In the genomic region with DNA sequence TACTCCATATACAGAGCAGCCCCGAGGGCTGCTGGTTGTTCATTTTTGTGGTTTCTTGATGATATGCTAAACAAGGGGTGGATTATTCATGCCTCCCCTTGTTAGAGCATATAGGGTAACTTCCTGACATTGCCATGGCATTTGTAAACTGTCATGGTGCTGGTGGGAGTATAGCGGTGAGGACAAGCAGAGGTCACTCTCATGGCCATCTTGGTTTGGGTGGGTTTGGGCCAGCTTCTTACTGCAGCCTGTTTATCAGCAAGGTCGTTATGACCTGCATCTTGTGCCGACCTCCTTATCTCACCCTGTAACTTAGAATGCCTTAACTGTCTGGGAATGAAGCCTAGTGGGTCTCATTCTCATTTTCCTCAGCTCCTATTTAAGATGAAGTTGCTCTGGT, we compare ENCODE assay signal across 29 cellular contexts. TPM values are rescaled to one million over a fixed set of nuclear protein-coding genes. Genes with fewer than 3 reads are reported as not detected.
DNase-seq lines count a peak whose midpoint lies in the region; ATAC-seq, FAIRE-seq and TF ChIP-seq lines count a peak whose summit lies in the region.
"Had no signal": no experiment of that assay in that cellular context is flagged by ENCODE, and none has a peak within 500 bp of the region (broad histone marks: within the 10 kb centered on the region; RNA-seq: fewer than 3 reads in every experiment).

No MANE protein-coding gene starts in this region.

- H3K4me1 ChIP-seq in heart right ventricle (peaks cover 0 to 56% (median 24%) of the 10 kb centered on the region in 9 donors), SJCRH30 (peaks cover 33% of the 10 kb centered on the region), pancreas (no peaks in the 10 kb centered on the region)
- H3K4me1 ChIP-seq: lower lobe of right lung had no signal

- peaks cover 5% of the 10 kb centered on the region for H3K4me1 Mint-ChIP-seq in type B pancreatic cell (ENCODE audit: unreplicated experiment)
- H3K4me1 Mint-ChIP-seq: central memory CD8-positive, alpha-beta T cell; T-cell had no signal

- H3K36me3 ChIP-seq in heart right ventricle: no peaks in the 10 kb centered on the region
- no peaks in the 10 kb centered on the region for H3K36me3 ChIP-seq in SJCRH30
- no peaks in the 10 kb centered on the region for H3K36me3 ChIP-seq in pancreas
- H3K36me3 ChIP-seq: lower lobe of right lung, neutrophil, spleen, tibial nerve had no signal

- intact Hi-C loops in heart right ventricle (cut with DNase I) (loop anchor here in 2 of 10 donors (5.0 to 10.0 kb wide), 2 partner anchors 67 to 114 kb away; no protein-coding TSS in a partner anchor), Right ventricle myocardium inferior (cut with DNase I) (no loop called here), pancreas (cut with DNase I) (no loop called here)

- H3K27me3 Mint-ChIP-seq in type B pancreatic cell: no peaks in the 10 kb centered on the region
- H3K27me3 Mint-ChIP-seq: central memory CD8-positive, alpha-beta T cell; T-cell had no signal

- DNase-seq in heart right ventricle (no peak), Right ventricle myocardium inferior (ENCODE audit: missing footprints) (no peak), SJCRH30 (peak; percentile 19 to 26), foreskin melanocyte (peak; percentile 51), type B pancreatic cell (ENCODE audit: extremely low spot score, unreplicated experiment) (no peak), KG1 (lab: John Stamatoyannopoulos, UW) (no peak), pancreas (no peak)
- DNase-seq: activated CD4-positive, alpha-beta T cell treated with anti-CD3 and anti-CD28 coated beads for 4 hours; activated naive CD4-positive, alpha-beta T cell treated with anti-CD3 and anti-CD28 coated beads for 36 hours; activated T-cell treated with anti-CD3 and anti-CD28 coated beads, Interleukin-2, amount 50 U/mL, for 72 hours; DMS79; kidney; lower lobe of right lung; NCI-H146; NCI-H748 treated with DMSO at 0.1 percent for 48 hours; SHP77 treated with DMSO at 0.1 percent for 48 hours; spleen; stimulated activated CD4-positive, alpha-beta T cell treated with anti-CD3 and anti-CD28 coated beads, Interleukin-4, amount 100 ng/mL, for 1 hour; stimulated activated naive CD8-positive, alpha-beta T cell treated with anti-CD3 and anti-CD28 coated beads, Interleukin-15, Interleukin-2, amounts not matched to agents 100 U/mL and 50 U/mL, for 24 hours; T-cell had no signal

- no peaks in the 10 kb centered on the region for H3K9me3 Mint-ChIP-seq in type B pancreatic cell
- H3K9me3 Mint-ChIP-seq: activated naive CD4-positive, alpha-beta T cell treated with anti-CD3 and anti-CD28 coated beads for 36 hours had no signal

- H3K9me3 ChIP-seq in heart right ventricle: no peaks in the 10 kb centered on the region
- no peaks in the 10 kb centered on the region; the same call in 1 of the 2 replicates for H3K9me3 ChIP-seq in SJCRH30 (replicated peaks)
- H3K9me3 ChIP-seq in pancreas: no peaks in the 10 kb centered on the region
- H3K9me3 ChIP-seq: lower lobe of right lung, neutrophil, tibial nerve had no signal

- H3K27ac ChIP-seq in heart right ventricle (peak overlapping the region in 6 of 10 donors; percentile 17 to 66 (median 50)), SJCRH30 (peak overlapping the region; percentile 54), pancreas (no peak overlapping the region)
- H3K27ac ChIP-seq: lower lobe of right lung, neutrophil, spleen, tibial nerve had no signal

- H3K27me3 ChIP-seq in heart right ventricle (no peaks in the 10 kb centered on the region), SJCRH30 (no peaks in the 10 kb centered on the region), pancreas (no peaks in the 10 kb centered on the region)
- H3K27me3 ChIP-seq: neutrophil, spleen, tibial nerve had no signal

- TF ChIP-seq CTCF in heart right ventricle (IDR thresholded peaks at IDR 0.05): no peak
- TF ChIP-seq CTCF in type B pancreatic cell (conservative IDR thresholded peaks at IDR 0.05): no peak
- no peak for TF ChIP-seq CTCF in pancreas (IDR thresholded peaks at IDR 0.05)

- 62 to 63% methylated on average over 4 of the region's 4 CpGs for WGBS in heart right ventricle, 2 donors
- WGBS in pancreas, 2 donors: 59 to 70% methylated on average over 4 of the region's 4 CpGs

- no peak for ATAC-seq in heart right ventricle
- no peak for ATAC-seq in Right ventricle myocardium inferior
- no peak for ATAC-seq in HG02970 (IDR thresholded peaks at IDR 0.05; ENCODE audit: low FRiP score, unreplicated experiment)
- no peak for ATAC-seq in pancreas
- ATAC-seq: activated T-cell treated with anti-CD3 and anti-CD28 coated beads, Interleukin-2, amount 50 U/mL, for 72 hours; lower lobe of right lung; stimulated activated naive CD8-positive, alpha-beta T cell treated with anti-CD3 and anti-CD28 coated beads, Interleukin-15, Interleukin-2, amounts not matched to agents 100 U/mL and 50 U/mL, for 24 hours; T-cell had no signal

- no peak overlapping the region for H3K4me3 Mint-ChIP-seq in type B pancreatic cell
- H3K4me3 Mint-ChIP-seq: activated naive CD4-positive, alpha-beta T cell treated with anti-CD3 and anti-CD28 coated beads for 36 hours; activated T-cell treated with anti-CD3 and anti-CD28 coated beads, Interleukin-2, amount 50 U/mL, for 72 hours; central memory CD8-positive, alpha-beta T cell; GM23338; T-cell had no signal

- H3K27ac Mint-ChIP-seq in type B pancreatic cell: peak overlapping the region; percentile 84
- H3K27ac Mint-ChIP-seq: activated naive CD4-positive, alpha-beta T cell treated with anti-CD3 and anti-CD28 coated beads for 36 hours; activated T-cell treated with anti-CD3 and anti-CD28 coated beads, Interleukin-2, amount 50 U/mL, for 72 hours; GM23338; T-cell had no signal

- no peak overlapping the region for H3K4me3 ChIP-seq in heart right ventricle
- no peak overlapping the region for H3K4me3 ChIP-seq in SJCRH30
- H3K4me3 ChIP-seq in pancreas: no peak overlapping the region
- H3K4me3 ChIP-seq: GM23338, lower lobe of right lung, spleen, tibial nerve had no signal

- no peak for FAIRE-seq in pancreas (lab: Jason Lieb, UNC)
- FAIRE-seq: A204.1, GM19239, kidney, TTC549 had no signal

- no peaks in the 10 kb centered on the region for H3K36me3 Mint-ChIP-seq in type B pancreatic cell
- H3K36me3 Mint-ChIP-seq: T-cell had no signal

RNA-seq across cellular contexts. Expression of gene GNAT3, which starts 31.3 kb away (rescaled TPM):
- total RNA-seq in heart right ventricle (not detected), Right ventricle myocardium inferior (not detected), type B pancreatic cell (ENCODE audit: low replicate concordance) (0.70 and 0.81 TPM in 2 replicates), pancreas (1 to 10 TPM in 1 of 6 donors, not detected in 5; 1.2 TPM)
- polyA plus RNA-seq in heart right ventricle (not detected), pancreas (not detected)
- not detected in 2 replicates for total RNA-seq in SJCRH30 (2014; rRNA removed; shearing (Covaris generic))
- total RNA-seq: activated naive CD4-positive, alpha-beta T cell treated with anti-CD3 and anti-CD28 coated beads for 36 hours; activated T-cell treated with anti-CD3 and anti-CD28 coated beads, Interleukin-2, amount 50 U/mL, for 72 hours; dermis microvascular lymphatic vessel endothelial cell; GM23338; kidney; lower lobe of right lung; spleen; T-cell; tibial nerve had no signal
- polyA plus RNA-seq: GM23338, spleen had no signal

Comparison
In these comparisons a context has a peak if more than half of its experiments do, and no peak if none do; other contexts are left out.
1. DNase-seq: peak in SJCRH30 (2 of 2) and foreskin melanocyte (single experiment); none in heart right ventricle (0 of 2), Right ventricle myocardium inferior (single experiment), type B pancreatic cell (single experiment), KG1 (single experiment) and pancreas (0 of 6).
2. H3K27ac ChIP-seq: peak in heart right ventricle (6 of 10) and SJCRH30 (single experiment); none in pancreas (0 of 4).